ENCODE assay signal across 1 cellular context in genomic region chr10:68331455-68332258, GRCh38.
TF ChIP-seq lines count a peak whose summit lies in the region.

Gene HNRNPH3, plus strand, starts transcription at chr10:68332064. Its CDS starts 5,158 bp downstream, at chr10:68337222.

TF ChIP-seq in HepG2, 621 proteins besides CTCF, POLR2A, EP300 and RAD21 (continued from another document and continues in another):
- TF ChIP-seq, protein P1, sequence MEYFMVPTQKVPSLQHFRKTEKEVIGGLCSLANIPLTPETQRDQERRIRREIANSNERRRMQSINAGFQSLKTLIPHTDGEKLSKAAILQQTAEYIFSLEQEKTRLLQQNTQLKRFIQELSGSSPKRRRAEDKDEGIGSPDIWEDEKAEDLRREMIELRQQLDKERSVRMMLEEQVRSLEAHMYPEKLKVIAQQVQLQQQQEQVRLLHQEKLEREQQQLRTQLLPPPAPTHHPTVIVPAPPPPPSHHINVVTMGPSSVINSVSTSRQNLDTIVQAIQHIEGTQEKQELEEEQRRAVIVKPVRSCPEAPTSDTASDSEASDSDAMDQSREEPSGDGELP (IDR thresholded peaks at IDR 0.05; ENCODE audit: borderline replicate concordance, low read depth) = peak; percentile 93
- TF ChIP-seq ZIK1 (CRISPR knock-in tag; IDR thresholded peaks at IDR 0.05; ENCODE audit: borderline replicate concordance, low read depth) (no peak; the same call in 1 of the 2 replicates), ZNF616 (CRISPR knock-in tag; IDR thresholded peaks at IDR 0.05; ENCODE audit: low read depth) (peak; percentile 84), ZNF639 (CRISPR knock-in tag; conservative IDR thresholded peaks at IDR 0.05) (peak; percentile 76; the same call in 1 of the 2 replicates), ZNF530 (CRISPR knock-in tag; IDR thresholded peaks at IDR 0.05; ENCODE audit: low read depth) (no peak), HIC2 (CRISPR knock-in tag; IDR thresholded peaks at IDR 0.05; ENCODE audit: low read depth) (no peak), JUNB (CRISPR knock-in tag; IDR thresholded peaks at IDR 0.05; ENCODE audit: borderline replicate concordance) (0 out of 2 replicates have a peak, but pooled peaks have one; percentile 12), SYNCRIP (IDR thresholded peaks at IDR 0.05; ENCODE audit: insufficient read depth, low read depth, low read length) (no peak), ZNF672 (CRISPR knock-in tag; IDR thresholded peaks at IDR 0.05) (0 out of 2 replicates have a peak, but pooled peaks have one; percentile 19), NFKBIZ (CRISPR knock-in tag; IDR thresholded peaks at IDR 0.05) (peak; percentile 38; the same call in 1 of the 2 replicates), RFX5 (IDR thresholded peaks at IDR 0.05; ENCODE audit: low read depth, low read length) (no peak; the same call in 1 of the 2 replicates), ARID2 (CRISPR knock-in tag; IDR thresholded peaks at IDR 0.05; ENCODE audit: borderline replicate concordance) (0 out of 2 replicates have a peak, but pooled peaks have one; percentile 51), ZNF619 (CRISPR knock-in tag; IDR thresholded peaks at IDR 0.05) (peak; percentile 33; the same call in 1 of the 2 replicates), MEIS1 (CRISPR knock-in tag; IDR thresholded peaks at IDR 0.05; ENCODE audit: borderline replicate concordance) (0 out of 2 replicates have a peak, but pooled peaks have one; percentile 24), HBP1 (CRISPR knock-in tag; IDR thresholded peaks at IDR 0.05; ENCODE audit: low read depth) (peak; percentile 91; the same call in 1 of the 2 replicates), PRPF4 (IDR thresholded peaks at IDR 0.05; ENCODE audit: low read depth, low read length, poor library complexity, severe bottlenecking) (peak; percentile 96), ZNF251 (CRISPR knock-in tag; IDR thresholded peaks at IDR 0.05) (no peak), HINFP (CRISPR knock-in tag; IDR thresholded peaks at IDR 0.05; ENCODE audit: low read depth) (no peak; the same call in 1 of the 2 replicates), ZNF614 (CRISPR knock-in tag; IDR thresholded peaks at IDR 0.05; ENCODE audit: borderline replicate concordance) (peak; percentile 72; the same call in 1 of the 2 replicates), ATAD3A (CRISPR knock-in tag; IDR thresholded peaks at IDR 0.05) (no peak), ZNF543 (CRISPR knock-in tag; IDR thresholded peaks at IDR 0.05) (peak; percentile 62; the same call in 1 of the 2 replicates), SMAD1 (CRISPR knock-in tag; IDR thresholded peaks at IDR 0.05; ENCODE audit: borderline replicate concordance, low read depth) (peak; percentile 80), TBX2 (CRISPR knock-in tag; IDR thresholded peaks at IDR 0.05; ENCODE audit: borderline replicate concordance) (peak; percentile 89; the same call in 1 of the 2 replicates), ZNF724P (CRISPR knock-in tag; IDR thresholded peaks at IDR 0.05; ENCODE audit: borderline replicate concordance) (peak; percentile 71; the same call in 1 of the 2 replicates), GABPB1 (CRISPR knock-in tag; IDR thresholded peaks at IDR 0.05) (peak; percentile 77), CENPX (CRISPR knock-in tag; IDR thresholded peaks at IDR 0.05) (no peak), HNRNPUL1 (IDR thresholded peaks at IDR 0.05; ENCODE audit: low read depth, low read length) (0 out of 2 replicates have a peak, but pooled peaks have one; percentile 13), SNAI1 (CRISPR knock-in tag; IDR thresholded peaks at IDR 0.05; ENCODE audit: borderline replicate concordance) (0 out of 2 replicates have a peak, but pooled peaks have one; percentile 41), HOXA3 (CRISPR knock-in tag; IDR thresholded peaks at IDR 0.05) (peak; percentile 96), ATF7-NPFF (CRISPR knock-in tag; IDR thresholded peaks at IDR 0.05; ENCODE audit: low read depth) (peak; percentile 94), ZSCAN31 (CRISPR knock-in tag; IDR thresholded peaks at IDR 0.05; ENCODE audit: low read depth) (peak; percentile 98), KDM5B (CRISPR knock-in tag; IDR thresholded peaks at IDR 0.05; ENCODE audit: borderline replicate concordance) (peak; percentile 93), ZKSCAN8 (CRISPR knock-in tag; IDR thresholded peaks at IDR 0.05; ENCODE audit: borderline replicate concordance) (0 out of 2 replicates have a peak, but pooled peaks have one; percentile 23), ZNF782 (CRISPR knock-in tag; IDR thresholded peaks at IDR 0.05; ENCODE audit: borderline replicate concordance) (peak; percentile 66; the same call in 1 of the 2 replicates), KLF11 (CRISPR knock-in tag; IDR thresholded peaks at IDR 0.05) (peak; percentile 87), AKAP8 (CRISPR knock-in tag; IDR thresholded peaks at IDR 0.05) (no peak; the same call in 1 of the 2 replicates), TP53 (CRISPR knock-in tag; conservative IDR thresholded peaks at IDR 0.05) (no peak), SNAPC2 (CRISPR knock-in tag; IDR thresholded peaks at IDR 0.05) (no peak; the same call in 1 of the 2 replicates), NFIB (CRISPR knock-in tag; IDR thresholded peaks at IDR 0.05; ENCODE audit: borderline replicate concordance) (no peak), ZNF44 (CRISPR knock-in tag; IDR thresholded peaks at IDR 0.05) (peak; percentile 62), ZBTB39 (CRISPR knock-in tag; IDR thresholded peaks at IDR 0.05) (0 out of 2 replicates have a peak, but pooled peaks have one; percentile 41), TRIM24 (CRISPR knock-in tag; IDR thresholded peaks at IDR 0.05) (no peak), HMGA1 (CRISPR knock-in tag; conservative IDR thresholded peaks at IDR 0.05) (no peak)
- TF ChIP-seq, protein P2, sequence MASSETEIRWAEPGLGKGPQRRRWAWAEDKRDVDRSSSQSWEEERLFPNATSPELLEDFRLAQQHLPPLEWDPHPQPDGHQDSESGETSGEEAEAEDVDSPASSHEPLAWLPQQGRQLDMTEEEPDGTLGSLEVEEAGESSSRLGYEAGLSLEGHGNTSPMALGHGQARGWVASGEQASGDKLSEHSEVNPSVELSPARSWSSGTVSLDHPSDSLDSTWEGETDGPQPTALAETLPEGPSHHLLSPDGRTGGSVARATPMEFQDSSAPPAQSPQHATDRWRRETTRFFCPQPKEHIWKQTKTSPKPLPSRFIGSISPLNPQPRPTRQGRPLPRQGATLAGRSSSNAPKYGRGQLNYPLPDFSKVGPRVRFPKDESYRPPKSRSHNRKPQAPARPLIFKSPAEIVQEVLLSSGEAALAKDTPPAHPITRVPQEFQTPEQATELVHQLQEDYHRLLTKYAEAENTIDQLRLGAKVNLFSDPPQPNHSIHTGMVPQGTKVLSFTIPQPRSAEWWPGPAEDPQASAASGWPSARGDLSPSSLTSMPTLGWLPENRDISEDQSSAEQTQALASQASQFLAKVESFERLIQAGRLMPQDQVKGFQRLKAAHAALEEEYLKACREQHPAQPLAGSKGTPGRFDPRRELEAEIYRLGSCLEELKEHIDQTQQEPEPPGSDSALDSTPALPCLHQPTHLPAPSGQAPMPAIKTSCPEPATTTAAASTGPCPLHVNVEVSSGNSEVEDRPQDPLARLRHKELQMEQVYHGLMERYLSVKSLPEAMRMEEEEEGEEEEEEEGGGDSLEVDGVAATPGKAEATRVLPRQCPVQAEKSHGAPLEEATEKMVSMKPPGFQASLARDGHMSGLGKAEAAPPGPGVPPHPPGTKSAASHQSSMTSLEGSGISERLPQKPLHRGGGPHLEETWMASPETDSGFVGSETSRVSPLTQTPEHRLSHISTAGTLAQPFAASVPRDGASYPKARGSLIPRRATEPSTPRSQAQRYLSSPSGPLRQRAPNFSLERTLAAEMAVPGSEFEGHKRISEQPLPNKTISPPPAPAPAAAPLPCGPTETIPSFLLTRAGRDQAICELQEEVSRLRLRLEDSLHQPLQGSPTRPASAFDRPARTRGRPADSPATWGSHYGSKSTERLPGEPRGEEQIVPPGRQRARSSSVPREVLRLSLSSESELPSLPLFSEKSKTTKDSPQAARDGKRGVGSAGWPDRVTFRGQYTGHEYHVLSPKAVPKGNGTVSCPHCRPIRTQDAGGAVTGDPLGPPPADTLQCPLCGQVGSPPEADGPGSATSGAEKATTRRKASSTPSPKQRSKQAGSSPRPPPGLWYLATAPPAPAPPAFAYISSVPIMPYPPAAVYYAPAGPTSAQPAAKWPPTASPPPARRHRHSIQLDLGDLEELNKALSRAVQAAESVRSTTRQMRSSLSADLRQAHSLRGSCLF (CRISPR knock-in tag; IDR thresholded peaks at IDR 0.05; ENCODE audit: borderline replicate concordance) = 0 out of 2 replicates have a peak, but pooled peaks have one; percentile 54
- TF ChIP-seq, protein P3, sequence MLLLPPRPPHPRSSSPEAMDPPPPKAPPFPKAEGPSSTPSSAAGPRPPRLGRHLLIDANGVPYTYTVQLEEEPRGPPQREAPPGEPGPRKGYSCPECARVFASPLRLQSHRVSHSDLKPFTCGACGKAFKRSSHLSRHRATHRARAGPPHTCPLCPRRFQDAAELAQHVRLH (CRISPR knock-in tag; IDR thresholded peaks at IDR 0.05; ENCODE audit: borderline replicate concordance, low read depth) = peak; percentile 72; the same call in 1 of the 2 replicates
- TF ChIP-seq, protein P4, sequence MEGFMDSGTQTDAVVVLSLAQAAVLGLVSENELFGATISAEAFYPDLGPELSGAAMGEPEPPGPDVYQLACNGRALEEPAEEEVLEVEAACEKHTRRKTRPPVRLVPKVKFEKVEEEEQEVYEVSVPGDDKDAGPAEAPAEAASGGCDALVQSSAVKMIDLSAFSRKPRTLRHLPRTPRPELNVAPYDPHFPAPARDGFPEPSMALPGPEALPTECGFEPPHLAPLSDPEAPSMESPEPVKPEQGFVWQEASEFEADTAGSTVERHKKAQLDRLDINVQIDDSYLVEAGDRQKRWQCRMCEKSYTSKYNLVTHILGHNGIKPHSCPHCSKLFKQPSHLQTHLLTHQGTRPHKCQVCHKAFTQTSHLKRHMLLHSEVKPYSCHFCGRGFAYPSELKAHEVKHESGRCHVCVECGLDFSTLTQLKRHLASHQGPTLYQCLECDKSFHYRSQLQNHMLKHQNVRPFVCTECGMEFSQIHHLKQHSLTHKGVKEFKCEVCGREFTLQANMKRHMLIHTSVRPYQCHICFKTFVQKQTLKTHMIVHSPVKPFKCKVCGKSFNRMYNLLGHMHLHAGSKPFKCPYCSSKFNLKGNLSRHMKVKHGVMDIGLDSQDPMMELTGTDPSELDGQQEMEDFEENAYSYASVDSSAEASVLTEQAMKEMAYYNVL (CRISPR knock-in tag; IDR thresholded peaks at IDR 0.05; ENCODE audit: borderline replicate concordance) = 0 out of 2 replicates have a peak, but pooled peaks have one; percentile 13
